In the genomic region with DNA sequence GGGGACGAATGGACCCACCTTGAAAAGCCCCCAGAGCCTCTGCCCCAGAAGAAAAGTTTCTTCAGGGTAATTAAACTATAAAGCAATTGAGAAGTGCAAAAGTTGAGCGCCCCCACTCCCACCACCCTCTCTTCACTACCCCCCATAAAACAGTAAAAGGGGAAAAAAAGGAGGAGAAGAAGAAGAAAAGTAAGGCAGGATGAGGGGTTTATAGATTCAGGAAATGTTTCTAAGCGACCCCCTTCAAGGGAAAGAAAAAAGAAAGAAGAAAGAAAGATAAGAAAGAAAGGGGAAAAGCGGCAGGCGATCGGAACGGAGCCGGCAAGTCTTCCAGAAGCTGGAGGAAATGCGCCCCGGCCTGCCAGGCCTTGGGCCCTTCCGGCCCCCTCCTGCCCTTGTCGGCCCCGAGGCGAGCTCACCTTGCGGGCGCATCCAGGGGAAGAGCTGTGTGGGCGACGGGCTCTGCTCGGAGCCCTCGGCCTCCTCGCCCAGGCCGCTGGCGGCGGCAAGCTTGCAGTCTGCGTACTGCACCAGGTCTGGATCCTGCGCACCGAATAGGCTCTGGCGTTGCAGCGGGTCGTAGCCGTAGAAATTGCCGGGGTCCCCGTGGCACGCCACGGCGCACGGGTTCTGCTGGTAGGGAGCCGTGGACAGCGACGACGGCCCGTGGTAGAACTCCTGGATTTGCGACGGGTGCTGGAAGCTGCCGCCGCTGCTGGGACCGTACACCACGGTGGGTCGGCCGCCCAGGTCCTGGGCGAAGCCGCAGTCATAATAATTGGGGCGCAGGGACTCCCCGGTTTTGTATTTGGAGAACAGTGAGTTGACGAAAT, we compare ENCODE assay signal across 10 cellular contexts. TPM values are rescaled to one million over a fixed set of nuclear protein-coding genes. Genes with fewer than 3 reads are reported as not detected.
A peak's percentile ranks its signal among the peaks of the same experiment; 100 is the strongest.
DNase-seq lines count a peak whose midpoint lies in the region; ATAC-seq and TF ChIP-seq lines count a peak whose summit lies in the region.
"Had no signal": no experiment of that assay in that cellular context is flagged by ENCODE, and none has a peak within 500 bp of the region (broad histone marks: within the 10 kb centered on the region; RNA-seq: fewer than 3 reads in every experiment).

No MANE protein-coding gene starts in this region.

- peaks cover 16% of the 10 kb centered on the region for H3K36me3 Mint-ChIP-seq in Caco-2 (ENCODE audit: insufficient read depth, unreplicated experiment)
- H3K36me3 Mint-ChIP-seq in neural progenitor cell: no peaks in the 10 kb centered on the region

- TF ChIP-seq CTCF in Caco-2 (IDR thresholded peaks at IDR 0.05; ENCODE audit: insufficient read depth in 1 of 2, low read depth in 1 of 2, low read length in 1 of 2, severe bottlenecking in 1 of 2, unreplicated experiment in 1 of 2) (no peak), OCI-LY3 (IDR thresholded peaks at IDR 0.05; ENCODE audit: low read depth, low read length) (no peak), brain microvascular endothelial cell (IDR thresholded peaks at IDR 0.05; ENCODE audit: low read depth, low read length, missing control alignments) (no peak), neural progenitor cell (IDR thresholded peaks at IDR 0.05) (no peak)

- POLR2A ChIA-PET in Caco-2 (lab: Charles Lee): interaction anchor here (0.5 kb wide), 1 partner anchor 990 kb away, joined by 7 read pairs; no protein-coding TSS in a partner anchor

- peaks cover 52% of the 10 kb centered on the region for H3K27me3 Mint-ChIP-seq in Caco-2 (ENCODE audit: insufficient read depth, unreplicated experiment)
- peaks cover 92% of the 10 kb centered on the region for H3K27me3 Mint-ChIP-seq in neural progenitor cell (ENCODE audit: insufficient read depth, low read depth)

- H3K27ac Mint-ChIP-seq in Caco-2 (ENCODE audit: unreplicated experiment): no peak overlapping the region
- H3K27ac Mint-ChIP-seq in neural progenitor cell: no peak overlapping the region

- H3F3A ChIP-seq in neural progenitor cell (ENCODE audit: low read depth): peaks cover 9% of the 10 kb centered on the region

- H3K36me3 ChIP-seq in Caco-2 (ENCODE audit: control insufficient read depth, insufficient read depth, low read length) (no peaks in the 10 kb centered on the region), OCI-LY3 (replicated peaks; ENCODE audit: low read depth, low read length) (no peaks in the 10 kb centered on the region), brain microvascular endothelial cell (replicated peaks) (no peaks in the 10 kb centered on the region), neural progenitor cell (no peaks in the 10 kb centered on the region)
- H3K36me3 ChIP-seq: SJSA1 had no signal

- no peaks in the 10 kb centered on the region for H3K9me3 Mint-ChIP-seq in Caco-2 (ENCODE audit: unreplicated experiment)
- H3K9me3 Mint-ChIP-seq in neural progenitor cell: peaks cover 4% of the 10 kb centered on the region

- BruUV-seq in Caco-2 (replicated peaks; lab: Mats Ljungman, UMichigan): no TSS peak

- CTCF ChIA-PET in Caco-2 (lab: Charles Lee): interaction anchor here (0.6 to 1.4 kb wide), 14 partner anchors 12 to 485 kb away, joined by 3 to 28 read pairs (median 5); partner anchors contain the start of genes ATP5MC1 and HOXB9

- H3K79me2 ChIP-seq in OCI-LY3 (ENCODE audit: low read length) (0 out of 2 replicates have a peak, but pooled peaks cover 3% of the 10 kb centered on the region), neural progenitor cell (ENCODE audit: low read depth) (no peaks in the 10 kb centered on the region)
- H3K79me2 ChIP-seq: parathyroid adenoma had no signal

- H3K4me3 ChIP-seq in Caco-2 (ENCODE audit: low read depth, low read length): peak overlapping the region; percentile 6; the same call in 1 of the 2 replicates
- peak overlapping the region; percentile 85 for H3K4me3 ChIP-seq in OCI-LY3 (ENCODE audit: low read length)
- peak overlapping the region; percentile 12 for H3K4me3 ChIP-seq in brain microvascular endothelial cell (ENCODE audit: low read depth, low read length)
- H3K4me3 ChIP-seq in neural progenitor cell: no peak overlapping the region

- H3K4me1 ChIP-seq in Caco-2: peaks cover 13% of the 10 kb centered on the region
- peaks cover 15% of the 10 kb centered on the region for H3K4me1 ChIP-seq in OCI-LY3 (ENCODE audit: low read length)
- H3K4me1 ChIP-seq in neural progenitor cell: no peaks in the 10 kb centered on the region
- H3K4me1 ChIP-seq: parathyroid adenoma had no signal

- intact Hi-C loops in Caco-2 (cut with micrococcal nuclease; ENCODE audit: unreplicated experiment): loop anchor here (1.0 to 2.0 kb wide), 2 partner anchors 116 to 461 kb away; no protein-coding TSS in a partner anchor

- H4K20me1 ChIP-seq in OCI-LY3 (ENCODE audit: insufficient read depth, low read length) (no peaks in the 10 kb centered on the region), neural progenitor cell (ENCODE audit: low read depth) (peaks cover 97% of the 10 kb centered on the region)

- peak overlapping the region; percentile 96 for H3K4me2 ChIP-seq in OCI-LY3 (ENCODE audit: low read length)
- H3K4me2 ChIP-seq in neural progenitor cell: no peak overlapping the region

- ATAC-seq in GM18520 (IDR thresholded peaks at IDR 0.05; ENCODE audit: unreplicated experiment): no peak

- peak overlapping the region; percentile 86 for H3K4me3 Mint-ChIP-seq in Caco-2 (ENCODE audit: unreplicated experiment)
- no peak overlapping the region for H3K4me3 Mint-ChIP-seq in neural progenitor cell

- DNase-seq in Caco-2: no peak
- DNase-seq in brain microvascular endothelial cell: no peak
- DNase-seq in neural progenitor cell (ENCODE audit: low spot score): peak; percentile 71
- DNase-seq in globus pallidus (ENCODE audit: low spot score): no peak
- DNase-seq in GM19240 (ENCODE audit: insufficient read length, low spot score): no peak
- DNase-seq in NCI-H69 (lab: John Stamatoyannopoulos, UW): no peak

- in situ Hi-C loops in brain microvascular endothelial cell (cut with HindIII; ENCODE audit: low pct_ligation_motif_present, low sequenced_read_pairs): no loop called here

- H2AFZ ChIP-seq in OCI-LY3 (ENCODE audit: low read depth, low read length) (no peak overlapping the region), neural progenitor cell (replicated peaks) (no peak overlapping the region)
- H2AFZ ChIP-seq: parathyroid adenoma had no signal

- H3K27me3 ChIP-seq in Caco-2 (replicated peaks; ENCODE audit: control insufficient read depth, insufficient read depth, low read length) (peaks cover 15% of the 10 kb centered on the region), OCI-LY3 (ENCODE audit: low read depth, low read length) (peaks cover 35% of the 10 kb centered on the region), brain microvascular endothelial cell (replicated peaks) (peaks cover 84% of the 10 kb centered on the region), neural progenitor cell (peaks cover 100% of the 10 kb centered on the region)

- H3K9ac ChIP-seq in OCI-LY3 (ENCODE audit: low read length): no peak overlapping the region
- H3K9ac ChIP-seq in neural progenitor cell: no peak overlapping the region
- H3K9ac ChIP-seq: parathyroid adenoma had no signal

- H3K4me1 Mint-ChIP-seq in Caco-2 (ENCODE audit: low read depth, unreplicated experiment) (peaks cover 45% of the 10 kb centered on the region), neural progenitor cell (peaks cover 11% of the 10 kb centered on the region)

- H3K27ac ChIP-seq in OCI-LY3 (ENCODE audit: low read length): no peak overlapping the region
- H3K27ac ChIP-seq in brain microvascular endothelial cell: no peak overlapping the region
- H3K27ac ChIP-seq in neural progenitor cell: no peak overlapping the region
- H3K27ac ChIP-seq: parathyroid adenoma, SJSA1 had no signal

- H3K9me3 ChIP-seq in Caco-2 (no peaks in the 10 kb centered on the region), OCI-LY3 (ENCODE audit: insufficient read depth, low read length) (no peaks in the 10 kb centered on the region), neural progenitor cell (ENCODE audit: low read depth) (no peaks in the 10 kb centered on the region)
- H3K9me3 ChIP-seq: SJSA1 had no signal

RNA-seq across cellular contexts. Expression of gene HOXB8, which starts 1.0 kb away (rescaled TPM):
- total RNA-seq in Caco-2 (2022) (0.39 and 1.2 TPM in 2 replicates), neural progenitor cell (ENCODE audit: low replicate concordance) (not detected in 2 replicates)
- total RNA-seq: SJSA1 had no signal

RNA-seq across cellular contexts. Expression of gene HOXB7, which starts 3.3 kb away (rescaled TPM):
- total RNA-seq in Caco-2 (2022) (23.7 and 28.2 TPM in 2 replicates), neural progenitor cell (ENCODE audit: low replicate concordance) (not detected in 2 replicates)

RNA-seq across cellular contexts. Expression of gene HOXB6, which starts 9.3 kb away (rescaled TPM):
- 1.8 and 1.9 TPM in 2 replicates for total RNA-seq in Caco-2 (2022)
- not detected in 2 replicates for total RNA-seq in neural progenitor cell (ENCODE audit: low replicate concordance)

RNA-seq across cellular contexts. Expression of gene HOXB9, which starts 12.1 kb away (rescaled TPM):
- total RNA-seq in Caco-2 (2022): 4.5 and 5.4 TPM in 2 replicates
- not detected in 2 replicates for total RNA-seq in neural progenitor cell (ENCODE audit: low replicate concordance)

RNA-seq across cellular contexts. Expression of gene HOXB5, which starts 20.5 kb away (rescaled TPM):
- total RNA-seq in Caco-2 (2022) (not detected in 2 replicates), neural progenitor cell (ENCODE audit: low replicate concordance) (not detected in 2 replicates)

Comparison
In these comparisons a context has a peak if more than half of its experiments do, and no peak if none do; other contexts are left out.
1. RNA of gene HOXB7, which starts 3.3 kb away (total RNA-seq): 23.7 to 28.2 TPM in Caco-2; not detected in neural progenitor cell; every median in the first group is over 10 times any median in the second.